In the genomic region with DNA sequence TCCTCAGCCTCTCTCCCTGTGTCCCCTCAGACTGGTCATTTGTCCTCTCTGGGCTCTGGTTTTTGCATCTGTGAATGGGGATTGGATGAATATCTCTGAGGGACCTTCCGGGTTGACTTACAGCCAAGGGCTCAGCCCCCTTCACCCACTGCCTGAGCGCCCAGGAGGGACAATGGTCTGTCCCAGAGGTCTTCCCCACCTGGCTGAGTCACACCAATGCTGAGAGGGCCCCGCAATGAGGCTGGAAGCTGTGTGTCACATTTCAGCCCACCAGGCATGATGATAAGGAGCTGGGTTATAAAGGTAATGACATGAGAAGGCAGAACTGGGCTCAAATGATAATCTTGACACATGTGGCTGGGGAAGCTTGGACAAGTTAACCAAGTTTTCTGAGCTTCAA, we compare ENCODE assay signal across 21 cellular contexts.
"Had no signal": no experiment of that assay in that cellular context is flagged by ENCODE, and none has a peak within 500 bp of the region (broad histone marks: within the 10 kb centered on the region; RNA-seq: fewer than 3 reads in every experiment).

No MANE protein-coding gene starts in this region.

- ATAC-seq: body of pancreas had no signal

- DNase-seq: activated CD4-positive, alpha-beta T cell treated with anti-CD3 and anti-CD28 coated beads, Interleukin-2, amount 10 ng/mL, durations not matched to agents 7 days and 5 days; activated effector memory CD4-positive, alpha-beta T cell treated with Interleukin-2 at 50 U/mL for 16 hours; amygdala; body of pancreas; caudate nucleus; effector CD8-positive, alpha-beta T cell; foreskin melanocyte; head of caudate nucleus; midbrain; naive B cell; nucleus accumbens; stimulated activated CD4-positive, alpha-beta T cell treated with anti-CD3 and anti-CD28 coated beads, Interleukin-15, amount 100 ng/mL, for 24 hours; stimulated activated CD4-positive, alpha-beta T cell treated with anti-CD3 and anti-CD28 coated beads, Interleukin-4, amount 100 ng/mL, for 1 hour; stimulated activated naive CD4-positive, alpha-beta T cell treated with Interleukin-2 at 50 U/mL for 16 hours had no signal

- H3K9me3 ChIP-seq: body of pancreas, SJSA1 had no signal

- H3K36me3 Mint-ChIP-seq: activated naive CD4-positive, alpha-beta T cell treated with anti-CD3 and anti-CD28 coated beads, Interleukin-2, amount 50 U/mL, for 24 hours; naive B cell had no signal

- H3K36me3 ChIP-seq: right atrium auricular region had no signal

- H3K27ac ChIP-seq: body of pancreas, coronary artery, epithelial cell of prostate, right atrium auricular region, SJSA1 had no signal

- H3K4me1 ChIP-seq: body of pancreas, right atrium auricular region had no signal

- H3K4me3 Mint-ChIP-seq: activated CD4-positive, alpha-beta T cell treated with anti-CD3 and anti-CD28 coated beads, Interleukin-2, amount 10 ng/mL, durations not matched to agents 7 days and 5 days; activated naive CD4-positive, alpha-beta T cell treated with anti-CD3 and anti-CD28 coated beads, Interleukin-2, amount 50 U/mL, for 24 hours; naive B cell had no signal

- H3K27ac Mint-ChIP-seq: activated CD4-positive, alpha-beta T cell treated with anti-CD3 and anti-CD28 coated beads, Interleukin-2, amount 10 ng/mL, durations not matched to agents 7 days and 5 days; activated naive CD4-positive, alpha-beta T cell treated with anti-CD3 and anti-CD28 coated beads, Interleukin-2, amount 50 U/mL, for 24 hours; naive B cell had no signal

- H3K27me3 Mint-ChIP-seq: activated naive CD4-positive, alpha-beta T cell treated with anti-CD3 and anti-CD28 coated beads, Interleukin-2, amount 50 U/mL, for 24 hours had no signal

- H3K27me3 ChIP-seq: body of pancreas, right atrium auricular region, SJSA1 had no signal

- H3K4me3 ChIP-seq: body of pancreas, coronary artery, lung, right atrium auricular region, SJSA1, skin epidermis had no signal
